Comparison of ENCODE assay signal across 1 cellular context in genomic region chr19:17262557-17262956, GRCh38.
TF ChIP-seq lines count a peak whose summit lies in the region.

No MANE protein-coding gene starts in this region.

TF ChIP-seq in IMR-90, 13 proteins besides CTCF, POLR2A, EP300 and RAD21:
- TF ChIP-seq BHLHE40 (IDR thresholded peaks at IDR 0.05; ENCODE audit: low read depth, low read length) = no peak
- no peak for TF ChIP-seq MAFK (IDR thresholded peaks at IDR 0.05; ENCODE audit: low read depth, low read length)
- TF ChIP-seq NFE2L2 (IDR thresholded peaks at IDR 0.05; ENCODE audit: low read depth, low read length) = no peak
- TF ChIP-seq CHD1 (IDR thresholded peaks at IDR 0.05; ENCODE audit: low read depth, low read length) = no peak
- no peak for TF ChIP-seq SMC3 (IDR thresholded peaks at IDR 0.05; ENCODE audit: low read depth, low read length)
- TF ChIP-seq MAZ (IDR thresholded peaks at IDR 0.05; ENCODE audit: borderline replicate concordance, low read depth, low read length) = no peak
- TF ChIP-seq, protein P1, sequence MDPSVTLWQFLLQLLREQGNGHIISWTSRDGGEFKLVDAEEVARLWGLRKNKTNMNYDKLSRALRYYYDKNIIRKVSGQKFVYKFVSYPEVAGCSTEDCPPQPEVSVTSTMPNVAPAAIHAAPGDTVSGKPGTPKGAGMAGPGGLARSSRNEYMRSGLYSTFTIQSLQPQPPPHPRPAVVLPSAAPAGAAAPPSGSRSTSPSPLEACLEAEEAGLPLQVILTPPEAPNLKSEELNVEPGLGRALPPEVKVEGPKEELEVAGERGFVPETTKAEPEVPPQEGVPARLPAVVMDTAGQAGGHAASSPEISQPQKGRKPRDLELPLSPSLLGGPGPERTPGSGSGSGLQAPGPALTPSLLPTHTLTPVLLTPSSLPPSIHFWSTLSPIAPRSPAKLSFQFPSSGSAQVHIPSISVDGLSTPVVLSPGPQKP (IDR thresholded peaks at IDR 0.05; ENCODE audit: borderline replicate concordance, low read depth, low read length) = no peak
- TF ChIP-seq RCOR1 (IDR thresholded peaks at IDR 0.05; ENCODE audit: insufficient replicate concordance, low read length) = no peak
- TF ChIP-seq CEBPB (IDR thresholded peaks at IDR 0.05; ENCODE audit: low read depth, low read length) = no peak
- no peak for TF ChIP-seq FOS (IDR thresholded peaks at IDR 0.05; ENCODE audit: low read depth, low read length)
- TF ChIP-seq USF2 (IDR thresholded peaks at IDR 0.05; ENCODE audit: low read depth, low read length) = no peak
- no peak for TF ChIP-seq MXI1 (IDR thresholded peaks at IDR 0.05; ENCODE audit: borderline replicate concordance, low read depth, low read length)
